Comparison of ENCODE assay signal across 1 cellular context in genomic region chr20:48926816-48927215, GRCh38.
TF ChIP-seq lines count a peak whose summit lies in the region.

No MANE protein-coding gene starts in this region.

TF ChIP-seq in endothelial cell of umbilical vein, 7 proteins besides CTCF, POLR2A, EP300 and RAD21:
- no peak for TF ChIP-seq POLR2AphosphoS5 (IDR thresholded peaks at IDR 0.05; ENCODE audit: insufficient read depth, low read depth, low read length)
- TF ChIP-seq GATA2 (IDR thresholded peaks at IDR 0.05; ENCODE audit: insufficient read depth, insufficient read length, low read depth, low read length) = peak; percentile 7
